ENCODE assay signal across 20 cellular contexts in the genomic region with DNA sequence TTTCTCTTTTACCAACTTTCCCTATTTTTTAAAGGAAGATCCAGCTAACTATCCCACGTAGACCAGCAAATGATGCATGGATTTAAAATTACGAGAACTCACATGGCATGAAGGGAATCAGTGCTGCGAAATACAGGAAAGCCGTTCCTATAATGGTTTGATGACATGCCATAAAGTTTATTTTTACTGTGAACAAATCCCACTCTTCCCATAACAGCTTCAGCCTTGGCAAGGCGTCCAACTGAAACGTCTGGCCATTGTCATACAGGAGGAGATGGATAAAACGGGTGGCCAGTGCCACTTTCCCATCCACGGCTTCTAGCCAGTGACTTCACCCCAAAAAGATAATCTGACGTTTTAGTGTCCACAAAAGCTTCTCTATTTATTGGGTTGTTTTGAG.
"Had no signal": no experiment of that assay in that cellular context is flagged by ENCODE, and none has a peak within 500 bp of the region (broad histone marks: within the 10 kb centered on the region; RNA-seq: fewer than 3 reads in every experiment).

No MANE protein-coding gene starts in this region.

- ATAC-seq: activated T-helper 17 cell treated with anti-CD3 and anti-CD28 coated beads, Interleukin-2, amount 50 U/mL, for 72 hours; PC-3 had no signal

- H3K36me3 ChIP-seq: SJSA1 had no signal

- DNase-seq: activated CD4-positive, alpha-beta memory T cell treated with anti-CD3 and anti-CD28 coated beads for 36 hours; activated CD4-positive, alpha-beta T cell treated with anti-CD3 and anti-CD28 coated beads, Interleukin-2, amount 10 ng/mL, durations not matched to agents 7 days and 5 days; activated CD4-positive, CD25-positive, alpha-beta regulatory T cell; activated CD8-positive, alpha-beta memory T cell treated with anti-CD3 and anti-CD28 coated beads for 24 hours; activated gamma-delta T cell; activated naive CD4-positive, alpha-beta T cell treated with anti-CD3 and anti-CD28 coated beads for 36 hours; activated T-cell treated with anti-CD3 and anti-CD28 coated beads for 4 hours; activated T-cell treated with anti-CD3 and anti-CD28 coated beads, Interleukin-2, amount 50 U/mL, for 48 hours; amygdala; brain microvascular endothelial cell; KG1; NCI-H1048; NCI-H146; NCI-H2029; NCI-H345; NCI-H510A treated with DMSO at 0.1 percent for 48 hours; PC-3; SHP77 had no signal

- H3K9me3 ChIP-seq: SJSA1 had no signal

- H3K4me1 ChIP-seq: SJSA1 had no signal

- H3K27me3 ChIP-seq: brain microvascular endothelial cell, SJSA1 had no signal

- H3K27ac ChIP-seq: brain microvascular endothelial cell, SJSA1 had no signal

- H3K4me3 ChIP-seq: SJSA1 had no signal
